In genomic region chr2:197293252-197294007, GRCh38 we compare ENCODE assay signal across 10 cellular contexts. TPM values are rescaled to one million over a fixed set of nuclear protein-coding genes. Genes with fewer than 3 reads are reported as not detected.
DNase-seq lines count a peak whose midpoint lies in the region; ATAC-seq, FAIRE-seq and TF ChIP-seq lines count a peak whose summit lies in the region.
"Had no signal": no experiment of that assay in that cellular context is flagged by ENCODE, and none has a peak within 500 bp of the region (broad histone marks: within the 10 kb centered on the region; RNA-seq: fewer than 3 reads in every experiment).

No MANE protein-coding gene starts in this region.

- no peak overlapping the region for H3K14ac ChIP-seq in IMR-90 (replicated peaks; ENCODE audit: low read depth, low read length)

- in situ Hi-C loops in IMR-90 (cut with MboI; ENCODE audit: low sequenced_read_pairs): no loop called here
- in situ Hi-C loops in K562 (cut with MboI): no loop called here

- TF ChIP-seq RAD21 in IMR-90 (IDR thresholded peaks at IDR 0.05; ENCODE audit: low read length) (no peak), K562 (CRISPR knock-in tag; conservative IDR thresholded peaks at IDR 0.05 in 1 of 2, IDR thresholded peaks at IDR 0.05 in 1 of 2) (no peak)

- TF ChIP-seq EP300 in K562 (IDR thresholded peaks at IDR 0.05; ENCODE audit: low read length): no peak

- no peak overlapping the region for H3K18ac ChIP-seq in IMR-90 (ENCODE audit: low read depth, low read length)

- H3K79me1 ChIP-seq in IMR-90 (ENCODE audit: low read depth in 1 of 2, low read length in 2 of 2): peaks cover 0 to 4% of the 10 kb centered on the region in 2 experiments; a peak in 2 of 4 replicates

- H3K27ac ChIP-seq in IMR-90 (ENCODE audit: insufficient read depth, low read length) (no peak overlapping the region), K562 (ENCODE audit: extremely low read depth, low read depth, low read length) (no peak overlapping the region), spleen (peak overlapping the region; percentile 63 to 98 (median 82))
- H3K27ac ChIP-seq: BLaER1 had no signal

- H4K8ac ChIP-seq in IMR-90 (ENCODE audit: low read depth in 2 of 2, low read length in 2 of 2): no peak overlapping the region

- DNase-seq in activated CD8-positive, alpha-beta memory T cell treated with anti-CD3 and anti-CD28 coated beads, Interleukin-2, amount 10 ng/mL, durations not matched to agents 7 days and 5 days: peak; percentile 58
- DNase-seq in activated CD8-positive, alpha-beta memory T cell treated with anti-CD3 and anti-CD28 coated beads, Interleukin-2, amount 50 U/mL, for 48 hours: no peak
- DNase-seq in IMR-90: no peak
- DNase-seq in K562 (ENCODE audit: extremely low read depth in 1 of 4, low spot score in 3 of 4): no peak
- DNase-seq in spleen: no peak
- no peak for DNase-seq in NCI-H510A treated with DMSO at 0.1 percent for 48 hours (lab: John Stamatoyannopoulos, UW)
- DNase-seq in retina: no peak

- peaks cover 66% of the 10 kb centered on the region for H3K36me3 Mint-ChIP-seq in activated CD8-positive, alpha-beta memory T cell treated with anti-CD3 and anti-CD28 coated beads, Interleukin-2, amount 10 ng/mL, durations not matched to agents 7 days and 5 days

- peak overlapping the region; percentile 90 for H3K27ac Mint-ChIP-seq in activated CD8-positive, alpha-beta memory T cell treated with anti-CD3 and anti-CD28 coated beads, Interleukin-2, amount 10 ng/mL, durations not matched to agents 7 days and 5 days

- H3K4me3 ChIP-seq in IMR-90 (ENCODE audit: insufficient read depth, low read depth, low read length) (no peak overlapping the region), K562 (no peak overlapping the region), spleen (peak overlapping the region in 4 of 8 donors; percentile 1 to 51 (median 14))
- H3K4me3 ChIP-seq: BLaER1 had no signal

- H2BK15ac ChIP-seq in IMR-90 (ENCODE audit: low read depth, low read length): no peak overlapping the region

- H3K9ac ChIP-seq in IMR-90 (ENCODE audit: low read depth, low read length): no peak overlapping the region
- H3K9ac ChIP-seq in K562 (ENCODE audit: insufficient read depth in 1 of 2, low read depth in 2 of 2, low read length in 2 of 2): no peak overlapping the region
- H3K9ac ChIP-seq: BLaER1 had no signal

- CTCF ChIA-PET in activated CD8-positive, alpha-beta memory T cell treated with anti-CD3 and anti-CD28 coated beads, Interleukin-2, amount 10 ng/mL, durations not matched to agents 7 days and 5 days (lab: Charles Lee): interaction anchor here (1.2 to 8.2 kb wide), 9 partner anchors 11 to 102 kb away, joined by 3 to 68 read pairs (median 6); partner anchors contain the start of gene ANKRD44
- CTCF ChIA-PET in IMR-90 (lab: Yijun Ruan, JAX): interaction anchor here (1.0 kb wide), 1 partner anchor 18 kb away, joined by 3 read pairs; no protein-coding TSS in a partner anchor
- CTCF ChIA-PET in K562 (lab: Yijun Ruan, JAX; ENCODE audit: low intra/inter-chr PET ratio): no interaction called here

- FAIRE-seq in K562 (lab: Jason Lieb, UNC): no peak
- FAIRE-seq: TTC549 had no signal

- H2AK9ac ChIP-seq in IMR-90 (replicated peaks; ENCODE audit: low read depth, low read length, poor library complexity): no peak overlapping the region

- no peak overlapping the region for H2BK120ac ChIP-seq in IMR-90 (ENCODE audit: low read depth, low read length)

- H3K9me1 ChIP-seq in IMR-90 (ENCODE audit: insufficient read depth, low read length) (peaks cover 3% of the 10 kb centered on the region), K562 (ENCODE audit: control insufficient read depth, insufficient read depth, low read length) (no peaks in the 10 kb centered on the region)

- no peaks in the 10 kb centered on the region for H4K20me1 ChIP-seq in IMR-90 (ENCODE audit: insufficient read depth, low read length)
- no peaks in the 10 kb centered on the region for H4K20me1 ChIP-seq in K562 (replicated peaks; ENCODE audit: control insufficient read depth, insufficient read depth, low read length)
- H4K20me1 ChIP-seq: BLaER1 had no signal

- no peak overlapping the region for H3K23ac ChIP-seq in IMR-90 (ENCODE audit: low read depth, low read length)

- H2BK20ac ChIP-seq in IMR-90 (ENCODE audit: low read depth, low read length): no peak overlapping the region

- no CpG with 5 or more reads among the region's 5 CpGs for WGBS in IMR-90 (ENCODE audit: extremely low coverage in 2 of 2, insufficient read length in 1 of 2), 2 experiments
- 0% methylated on average over 5 of the region's 5 CpGs for WGBS in K562 (ENCODE audit: insufficient coverage, low coverage, missing lambda C conversion rate)
- 18 to 37% (median 22%) methylated on average over 5 of the region's 5 CpGs for WGBS in spleen, 5 donors

- no peak overlapping the region for H2BK5ac ChIP-seq in IMR-90 (ENCODE audit: low read depth, low read length, poor library complexity, severe bottlenecking)

- dilution Hi-C loops in IMR-90 (cut with HindIII; ENCODE audit: low sequenced_read_pairs, unreplicated experiment): no loop called here

- H3K27me3 ChIP-seq in IMR-90 (ENCODE audit: control insufficient read depth, insufficient read depth, low read length): no peaks in the 10 kb centered on the region
- no peaks in the 10 kb centered on the region; a peak in 1 of 5 replicates for H3K27me3 ChIP-seq in K562 (ENCODE audit: control insufficient read depth in 2 of 2, insufficient read depth in 2 of 2, low read length in 2 of 2)
- H3K27me3 ChIP-seq in spleen (replicated peaks in 1 of 7): no peaks in the 10 kb centered on the region
- H3K27me3 ChIP-seq: BLaER1 had no signal

- no peak for TF ChIP-seq CTCF in IMR-90 (conservative IDR thresholded peaks at IDR 0.05; ENCODE audit: low read depth, low read length)
- no peak for TF ChIP-seq CTCF in K562 (IDR thresholded peaks at IDR 0.05 in 2 of 3, conservative IDR thresholded peaks at IDR 0.05 in 1 of 3; ENCODE audit: insufficient read depth in 2 of 3, low read depth in 1 of 3, low read length in 3 of 3)
- no peak for TF ChIP-seq CTCF in spleen (IDR thresholded peaks at IDR 0.05 in 8 of 11, conservative IDR thresholded peaks at IDR 0.05 in 3 of 11)

- peaks cover 91% of the 10 kb centered on the region for H3K4me1 Mint-ChIP-seq in activated CD8-positive, alpha-beta memory T cell treated with anti-CD3 and anti-CD28 coated beads, Interleukin-2, amount 10 ng/mL, durations not matched to agents 7 days and 5 days

- POLR2A ChIA-PET in IMR-90 (lab: Charles Lee; ENCODE audit: unreplicated experiment) (no interaction called here), K562 (lab: Yijun Ruan, JAX) (no interaction called here)

- no peaks in the 10 kb centered on the region for H3K79me2 ChIP-seq in K562 (ENCODE audit: control insufficient read depth, insufficient read depth, low read length)

- intact Hi-C loops in IMR-90 (cut with micrococcal nuclease) (no loop called here), K562 (cut with micrococcal nuclease) (no loop called here), spleen (cut with DNase I; ENCODE audit: low total_unique reads) (no loop called here)

- H4K5ac ChIP-seq in IMR-90 (ENCODE audit: low read depth, low read length): no peak overlapping the region

- H3K9me3 ChIP-seq in IMR-90 (ENCODE audit: control insufficient read depth, insufficient read depth, low read length): no peaks in the 10 kb centered on the region
- H3K9me3 ChIP-seq in K562 (replicated peaks; ENCODE audit: control insufficient read depth, insufficient read depth, low read depth, low read length): no peaks in the 10 kb centered on the region
- H3K9me3 ChIP-seq in spleen: peaks cover 0 to 3% (median 0%) of the 10 kb centered on the region in 8 donors

- peaks cover 2% of the 10 kb centered on the region for H3K9me3 Mint-ChIP-seq in activated CD8-positive, alpha-beta memory T cell treated with anti-CD3 and anti-CD28 coated beads, Interleukin-2, amount 10 ng/mL, durations not matched to agents 7 days and 5 days (ENCODE audit: low read depth)

- H3K4me2 ChIP-seq in IMR-90 (ENCODE audit: low read depth, low read length) (no peak overlapping the region; the same call in 1 of the 2 replicates), K562 (ENCODE audit: insufficient read depth, low read length) (no peak overlapping the region)
- H3K4me2 ChIP-seq: BLaER1 had no signal

- ATAC-seq in activated CD8-positive, alpha-beta memory T cell treated with anti-CD3 and anti-CD28 coated beads, Interleukin-2, amount 10 ng/mL, durations not matched to agents 7 days and 5 days: peak; percentile 62
- ATAC-seq in IMR-90 (ENCODE audit: low read depth) (no peak), K562 (no peak), HG03571 (IDR thresholded peaks at IDR 0.05; ENCODE audit: unreplicated experiment) (no peak)

- no peak overlapping the region for H2AFZ ChIP-seq in IMR-90 (replicated peaks; ENCODE audit: low read length, poor library complexity)
- no peak overlapping the region for H2AFZ ChIP-seq in K562 (ENCODE audit: low read depth, low read length)

- H3K4me3 Mint-ChIP-seq in activated CD8-positive, alpha-beta memory T cell treated with anti-CD3 and anti-CD28 coated beads, Interleukin-2, amount 10 ng/mL, durations not matched to agents 7 days and 5 days: peak overlapping the region; percentile 73

- BruUV-seq in IMR-90 (replicated peaks; lab: Mats Ljungman, UMichigan) (no TSS peak), K562 (replicated peaks; lab: Mats Ljungman, UMichigan) (no TSS peak)

- no peak for TF ChIP-seq POLR2A in IMR-90 (IDR thresholded peaks at IDR 0.05; ENCODE audit: low read depth, low read length)
- no peak for TF ChIP-seq POLR2A in K562 (conservative IDR thresholded peaks at IDR 0.05)
- TF ChIP-seq POLR2A in spleen (IDR thresholded peaks at IDR 0.05): peak in 1 of 3 donors; percentile 8

- no peak overlapping the region for H3K4ac ChIP-seq in IMR-90 (ENCODE audit: low read depth, low read length)

- no peaks in the 10 kb centered on the region for H3K27me3 Mint-ChIP-seq in activated CD8-positive, alpha-beta memory T cell treated with anti-CD3 and anti-CD28 coated beads, Interleukin-2, amount 10 ng/mL, durations not matched to agents 7 days and 5 days

- no peak overlapping the region for H2AK5ac ChIP-seq in IMR-90 (ENCODE audit: low read depth, low read length)

- no peak overlapping the region for H3K56ac ChIP-seq in IMR-90 (ENCODE audit: extremely low read depth, insufficient read depth, low read length)

- H4K91ac ChIP-seq in IMR-90 (ENCODE audit: insufficient read depth, low read depth, low read length): no peak overlapping the region

- H3K4me1 ChIP-seq in IMR-90 (ENCODE audit: control insufficient read depth, insufficient read depth, low read length) (peaks cover 4% of the 10 kb centered on the region), K562 (replicated peaks in 1 of 2; ENCODE audit: control insufficient read depth in 2 of 2, insufficient read depth in 2 of 2, low read length in 2 of 2) (no peaks in the 10 kb centered on the region), spleen (peaks cover 43 to 100% (median 89%) of the 10 kb centered on the region in 6 donors)
- H3K4me1 ChIP-seq: BLaER1 had no signal

- H3K36me3 ChIP-seq in IMR-90 (ENCODE audit: control insufficient read depth, insufficient read depth, low read length) (no peaks in the 10 kb centered on the region), K562 (ENCODE audit: control insufficient read depth, insufficient read depth, low read length) (no peaks in the 10 kb centered on the region), spleen (peaks cover 0 to 14% (median 0%) of the 10 kb centered on the region in 6 donors)
- H3K36me3 ChIP-seq: BLaER1 had no signal

RNA-seq across cellular contexts. Expression of gene ANKRD44, which starts 17.1 kb away (rescaled TPM):
- 100 to 1,000 TPM; 210 to 249 TPM for total RNA-seq in activated CD8-positive, alpha-beta memory T cell treated with anti-CD3 and anti-CD28 coated beads, Interleukin-2, amount 10 ng/mL, durations not matched to agents 7 days and 5 days
- total RNA-seq in IMR-90 (2012; rRNA removed) (11.7 and 15.6 TPM in 2 replicates), K562 (2014; rRNA removed) (0.08 TPM in 1 of 2 replicates, not detected in the other), K562 (2014; rRNA removed; fragmentation: Illumina TruSeq; extraction: Trizol) (not detected in 2 replicates), K562 (2015; rRNA removed; fragmentation: Illumina TruSeq; extraction: Trizol) (0.04 TPM in 2 replicates), K562 (2021) (0.25 and 0.64 TPM in 2 replicates), spleen (100 to 1,000 TPM; 108 to 183 (median 145) TPM)
- polyA plus RNA-seq in IMR-90 (2012; rRNA removed) (5.2 and 22.8 TPM in 2 replicates), K562 (2011; rRNA removed) (0.04 TPM in 2 replicates), K562 (2014; fragmentation: Illumina TruSeq; extraction: Trizol) (0.01 and 0.03 TPM in 2 replicates), K562 (2014; fragmentation: Nextera tagmentation; extraction: Ambion mirVana) (under 1 TPM in 1 of 2 experiments, not detected in 1; 0.10 TPM), K562 (2014; rRNA removed) (0.09 TPM in 1 of 2 replicates, not detected in the other), spleen (10 to 100 TPM; 16.0 to 18.5 (median 16.3) TPM)
- 1.3 and 1.7 TPM in 2 replicates for polyA plus RNA-seq in IMR-90 (2012; cell fraction: cytosol; rRNA removed)
- polyA plus RNA-seq in IMR-90 (2012; cell fraction: nucleus; rRNA removed; ENCODE audit: low replicate concordance): 3.8 and 11.8 TPM in 2 replicates
- total RNA-seq in K562 (2011; cell fraction: chromatin; rRNA removed; ENCODE audit: low replicate concordance): 0.30 and 0.33 TPM in 2 replicates
- not detected in 2 replicates for total RNA-seq in K562 (2011; cell fraction: nucleolus; rRNA removed)
- not detected in 2 replicates for total RNA-seq in K562 (2011; cell fraction: nucleoplasm; rRNA removed)
- 0.03 TPM in 1 of 2 replicates, not detected in the other for polyA plus RNA-seq in K562 (2011; cell fraction: cytosol; rRNA removed)
- 0.37 and 0.52 TPM in 2 replicates for polyA plus RNA-seq in K562 (2011; cell fraction: nucleus; rRNA removed)
- 0.01 and 0.37 TPM in 2 replicates for polyA plus RNA-seq in K562 (2012)
- 0.11 TPM in 1 of 2 replicates, not detected in the other for polyA minus RNA-seq in K562 (2011; rRNA and poly(A)+ RNA removed)
- not detected in 2 replicates for polyA minus RNA-seq in K562 (2011; cell fraction: cytosol; rRNA and poly(A)+ RNA removed)
- not detected in 2 replicates for polyA minus RNA-seq in K562 (2011; cell fraction: nucleus; rRNA and poly(A)+ RNA removed)

Comparison
In these comparisons a context has a peak if more than half of its experiments do, and no peak if none do; other contexts are left out.
1. H3K27ac ChIP-seq: peak in spleen (8 of 8); none in IMR-90 (single experiment) and K562 (single experiment).